ENCODE assay signal across 21 cellular contexts in genomic region chr18:3342628-3343027, GRCh38.
"Had no signal": no experiment of that assay in that cellular context is flagged by ENCODE, and none has a peak within 500 bp of the region (broad histone marks: within the 10 kb centered on the region; RNA-seq: fewer than 3 reads in every experiment).

No MANE protein-coding gene starts in this region.

- ATAC-seq: HepG2, T-cell had no signal

- H3K9me3 ChIP-seq: SK-N-SH had no signal

- DNase-seq: IMR-90, Kasumi-1, MM.1S, NCI-H1092 treated with DMSO at 0.1 percent for 48 hours, NCI-H1436, NCI-H187, NCI-H2029, NCI-H2081 treated with DMSO at 0.1 percent for 48 hours, NCI-H2171 treated with DMSO at 0.1 percent for 48 hours, NCI-H345, NCI-H446 treated with DMSO at 0.1 percent for 48 hours, NCI-H510A treated with DMSO at 0.1 percent for 48 hours, NCI-H526 treated with DMSO at 0.1 percent for 48 hours, NCI-H774, SHP77, SK-N-SH, SW 1271, T-cell had no signal

- H3K9me3 Mint-ChIP-seq: T-cell had no signal

- H3K36me3 Mint-ChIP-seq: T-cell had no signal

- H3K27ac Mint-ChIP-seq: T-cell had no signal

- H3K4me3 Mint-ChIP-seq: T-cell had no signal

- H3K27ac ChIP-seq: KMS-11, RWPE1 had no signal
